8 cellular contexts compared by ENCODE assay signal in the genomic region with DNA sequence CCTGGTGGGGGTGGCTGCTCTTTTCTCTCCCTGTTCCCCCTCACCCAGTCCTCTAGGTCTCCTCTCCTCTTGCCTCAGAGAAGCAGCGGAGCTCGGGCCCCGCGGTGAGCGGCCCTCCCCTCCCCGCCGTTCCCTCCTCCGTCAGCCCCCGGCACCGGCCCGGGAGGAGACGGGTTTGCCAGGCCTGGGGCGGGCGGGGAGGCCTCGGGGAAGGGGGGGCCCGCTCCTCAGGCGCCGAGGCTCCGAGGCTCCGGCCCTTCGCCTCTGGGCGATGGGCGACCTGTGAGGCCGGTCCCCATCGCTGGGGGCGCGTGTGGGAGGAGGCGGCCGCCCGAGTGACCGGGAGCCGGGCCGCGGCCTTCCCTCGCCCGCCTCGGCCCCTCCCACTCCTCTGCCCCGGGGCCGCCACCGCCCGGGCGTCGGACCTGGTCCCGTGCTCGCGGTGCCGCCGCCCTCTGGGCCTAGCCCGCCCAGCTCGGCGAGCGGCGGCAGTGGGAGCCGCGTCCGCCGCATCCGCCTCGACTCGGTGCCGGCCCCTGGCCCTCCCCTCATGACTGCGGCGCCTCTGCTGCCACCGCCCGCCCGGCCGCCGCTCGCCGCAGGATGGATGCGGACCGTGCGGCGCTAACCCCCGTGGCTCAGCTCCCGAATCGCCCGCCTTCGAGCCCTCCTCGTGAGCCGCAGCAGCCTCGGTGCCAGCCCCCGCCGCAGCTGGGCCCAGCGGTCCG. TPM values are rescaled to one million over a fixed set of nuclear protein-coding genes. Genes with fewer than 3 reads are reported as not detected.
A peak's percentile ranks its signal among the peaks of the same experiment; 100 is the strongest.
DNase-seq lines count a peak whose midpoint lies in the region; ATAC-seq, FAIRE-seq and TF ChIP-seq lines count a peak whose summit lies in the region.

No MANE protein-coding gene starts in this region.

- H3K4me2 ChIP-seq in IMR-90 (ENCODE audit: low read depth, low read length) = peak overlapping the region; percentile 96

- H3K56ac ChIP-seq in IMR-90 (ENCODE audit: extremely low read depth, insufficient read depth, low read length) = peak overlapping the region; percentile 83; the same call in 1 of the 2 replicates

- H2AK5ac ChIP-seq in IMR-90 (ENCODE audit: low read depth, low read length) = no peak overlapping the region

- H3K27me3 ChIP-seq in IMR-90 (ENCODE audit: control insufficient read depth, insufficient read depth, low read length) (no peaks in the 10 kb centered on the region), mucosa of rectum (ENCODE audit: control insufficient read depth in 2 of 2, insufficient read depth in 2 of 2, low read length in 2 of 2) (no peaks in the 10 kb centered on the region), thymus (ENCODE audit: control insufficient read depth, insufficient read depth) (no peaks in the 10 kb centered on the region)

- H3K9me3 ChIP-seq in IMR-90 (ENCODE audit: control insufficient read depth, insufficient read depth, low read length) (no peaks in the 10 kb centered on the region), mucosa of rectum (ENCODE audit: control insufficient read depth in 2 of 2, low read length in 2 of 2) (no peaks in the 10 kb centered on the region), thymus (ENCODE audit: control insufficient read depth) (no peaks in the 10 kb centered on the region)

- H3K27ac ChIP-seq in IMR-90 (ENCODE audit: insufficient read depth, low read length) (peak overlapping the region; percentile 72), epithelial cell of prostate (peak overlapping the region; percentile 88), mucosa of rectum (ENCODE audit: low read depth in 2 of 2, low read length in 2 of 2) (peak overlapping the region; percentile 90 to 98), thymus (ENCODE audit: low read depth) (peak overlapping the region; percentile 93)

- peaks cover 43% of the 10 kb centered on the region for H4K20me1 ChIP-seq in IMR-90 (ENCODE audit: insufficient read depth, low read length)

- no peak overlapping the region for H2BK20ac ChIP-seq in IMR-90 (ENCODE audit: low read depth, low read length)

- H3K79me1 ChIP-seq in IMR-90 (ENCODE audit: low read depth in 1 of 2, low read length in 2 of 2) = peaks cover 0 to 19% of the 10 kb centered on the region in 2 experiments; a peak in 2 of 4 replicates

- H3K27ac Mint-ChIP-seq in activated CD4-positive, alpha-beta T cell treated with anti-CD3 and anti-CD28 coated beads, Interleukin-2, amount 10 ng/mL, durations not matched to agents 7 days and 5 days = peak overlapping the region; percentile 91

- peaks cover 34% of the 10 kb centered on the region for H3K36me3 Mint-ChIP-seq in activated CD4-positive, alpha-beta T cell treated with anti-CD3 and anti-CD28 coated beads, Interleukin-2, amount 10 ng/mL, durations not matched to agents 7 days and 5 days (ENCODE audit: low read depth)

- TF ChIP-seq CTCF in GM10266 (IDR thresholded peaks at IDR 0.05; ENCODE audit: control insufficient read depth, insufficient read depth, low read depth, missing control alignments) (no peak), IMR-90 (conservative IDR thresholded peaks at IDR 0.05; ENCODE audit: low read depth, low read length) (peak; percentile 18; the same call in 1 of the 2 replicates)

- H2BK5ac ChIP-seq in IMR-90 (ENCODE audit: low read depth, low read length, poor library complexity, severe bottlenecking) = peak overlapping the region; percentile 79

- CTCF ChIA-PET in IMR-90 (lab: Yijun Ruan, JAX) = interaction anchor here (1.2 to 3.4 kb wide), 2 partner anchors 139 to 182 kb away, joined by 3 to 19 read pairs; no protein-coding TSS in a partner anchor
- CTCF ChIA-PET in activated CD4-positive, alpha-beta T cell treated with anti-CD3 and anti-CD28 coated beads, Interleukin-2, amount 10 ng/mL, durations not matched to agents 7 days and 5 days (lab: Charles Lee) = interaction anchor here (0.6 to 6.1 kb wide), 15 partner anchors 12 to 465 kb away, joined by 3 to 91 read pairs (median 7); a partner anchor contains a TSS

- H3K4me3 Mint-ChIP-seq in activated CD4-positive, alpha-beta T cell treated with anti-CD3 and anti-CD28 coated beads, Interleukin-2, amount 10 ng/mL, durations not matched to agents 7 days and 5 days = peak overlapping the region; percentile 97

- H2AFZ ChIP-seq in IMR-90 (replicated peaks; ENCODE audit: low read length, poor library complexity) = peak overlapping the region; percentile 95

- no peak for TF ChIP-seq RAD21 in IMR-90 (IDR thresholded peaks at IDR 0.05; ENCODE audit: low read length)

- H3K36me3 ChIP-seq in IMR-90 (ENCODE audit: control insufficient read depth, insufficient read depth, low read length) = no peaks in the 10 kb centered on the region
- no peaks in the 10 kb centered on the region for H3K36me3 ChIP-seq in mucosa of rectum (ENCODE audit: control insufficient read depth in 2 of 2, insufficient read depth in 2 of 2, low read length in 2 of 2)
- H3K36me3 ChIP-seq in thymus (ENCODE audit: control insufficient read depth, insufficient read depth) = no peaks in the 10 kb centered on the region

- H2BK120ac ChIP-seq in IMR-90 (ENCODE audit: low read depth, low read length) = no peak overlapping the region

- peak overlapping the region in 1 of 2 experiments; percentile 81; a peak in 1 of 4 replicates for H4K8ac ChIP-seq in IMR-90 (ENCODE audit: low read depth in 2 of 2, low read length in 2 of 2)

- H2AK9ac ChIP-seq in IMR-90 (replicated peaks; ENCODE audit: low read depth, low read length, poor library complexity) = peak overlapping the region; percentile 89

- no peaks in the 10 kb centered on the region for H3K9me3 Mint-ChIP-seq in activated CD4-positive, alpha-beta T cell treated with anti-CD3 and anti-CD28 coated beads, Interleukin-2, amount 10 ng/mL, durations not matched to agents 7 days and 5 days

- DNase-seq in GM10266 (ENCODE audit: extremely low spot score) (peak; percentile 66), IMR-90 (peak; percentile 21), epithelial cell of prostate (ENCODE audit: low read depth, low spot score) (no peak), RCC 7860 (ENCODE audit: low spot score) (no peak)
- DNase-seq in activated CD4-positive, alpha-beta T cell treated with anti-CD3 and anti-CD28 coated beads, Interleukin-2, amount 10 ng/mL, durations not matched to agents 7 days and 5 days = peak; percentile 40

- H3K4me3 ChIP-seq in IMR-90 (ENCODE audit: insufficient read depth, low read depth, low read length) = peak overlapping the region; percentile 65
- peak overlapping the region; percentile 73 to 79 for H3K4me3 ChIP-seq in mucosa of rectum (ENCODE audit: low read length in 2 of 2)
- peak overlapping the region; percentile 92 for H3K4me3 ChIP-seq in thymus (ENCODE audit: low read length)

- H4K91ac ChIP-seq in IMR-90 (ENCODE audit: insufficient read depth, low read depth, low read length) = peak overlapping the region; percentile 57; the same call in 1 of the 2 replicates

- no peaks in the 10 kb centered on the region for H3K9me1 ChIP-seq in IMR-90 (ENCODE audit: insufficient read depth, low read length)

- 0% methylated on average over 32 of the region's 86 CpGs; no CpG with 5 or more reads in 1 of the 2 experiments for WGBS in IMR-90 (ENCODE audit: extremely low coverage in 2 of 2, insufficient read length in 1 of 2), 2 experiments
- WGBS in thymus = under 1% methylated on average over 86 of the region's 86 CpGs

- intact Hi-C loops in IMR-90 (cut with micrococcal nuclease) = loop anchor here (5.0 kb wide), 2 partner anchors 121 to 829 kb away; no protein-coding TSS in a partner anchor

- ATAC-seq in GM21529 (IDR thresholded peaks at IDR 0.05; ENCODE audit: unreplicated experiment) (peak; percentile 19), IMR-90 (ENCODE audit: low read depth) (peak; percentile 50)

- H3K18ac ChIP-seq in IMR-90 (ENCODE audit: low read depth, low read length) = no peak overlapping the region; the same call in 1 of the 2 replicates

- FAIRE-seq in RCC 7860 (lab: Jason Lieb, UNC) = no peak

- H3K27me3 Mint-ChIP-seq in activated CD4-positive, alpha-beta T cell treated with anti-CD3 and anti-CD28 coated beads, Interleukin-2, amount 10 ng/mL, durations not matched to agents 7 days and 5 days = no peaks in the 10 kb centered on the region

- H3K4me1 ChIP-seq in IMR-90 (ENCODE audit: control insufficient read depth, insufficient read depth, low read length) (no peaks in the 10 kb centered on the region; the same call in 1 of the 2 replicates), mucosa of rectum (ENCODE audit: control insufficient read depth in 2 of 2, insufficient read depth in 2 of 2, low read length in 2 of 2) (peaks cover 12 to 28% of the 10 kb centered on the region in 2 donors), thymus (ENCODE audit: control insufficient read depth, insufficient read depth, low read length) (peaks cover 6% of the 10 kb centered on the region)

- TF ChIP-seq POLR2A in IMR-90 (IDR thresholded peaks at IDR 0.05; ENCODE audit: low read depth, low read length) = no peak

- H3K4ac ChIP-seq in IMR-90 (ENCODE audit: low read depth, low read length) = peak overlapping the region; percentile 77

- H4K5ac ChIP-seq in IMR-90 (ENCODE audit: low read depth, low read length) = no peak overlapping the region

- peak overlapping the region; percentile 81 for H3K9ac ChIP-seq in IMR-90 (ENCODE audit: low read depth, low read length)
- H3K9ac ChIP-seq in mucosa of rectum (ENCODE audit: low read depth in 1 of 2, low read length in 2 of 2) = peak overlapping the region; percentile 80 to 93

- H3K23ac ChIP-seq in IMR-90 (ENCODE audit: low read depth, low read length) = peak overlapping the region; percentile 95

- peak overlapping the region; percentile 94 for H3K14ac ChIP-seq in IMR-90 (replicated peaks; ENCODE audit: low read depth, low read length)

- dilution Hi-C loops in IMR-90 (cut with HindIII; ENCODE audit: low sequenced_read_pairs, unreplicated experiment) = no loop called here

- POLR2A ChIA-PET in IMR-90 (lab: Charles Lee; ENCODE audit: unreplicated experiment) = no interaction called here
- POLR2A ChIA-PET in activated CD4-positive, alpha-beta T cell treated with anti-CD3 and anti-CD28 coated beads, Interleukin-2, amount 10 ng/mL, durations not matched to agents 7 days and 5 days (lab: Charles Lee) = interaction anchor here (1.1 kb wide), 1 partner anchor 24 kb away, joined by 4 read pairs; no protein-coding TSS in a partner anchor

- H2BK15ac ChIP-seq in IMR-90 (ENCODE audit: low read depth, low read length) = no peak overlapping the region

- BruUV-seq in IMR-90 (replicated peaks; lab: Mats Ljungman, UMichigan) = no TSS peak

- in situ Hi-C loops in IMR-90 (cut with MboI; ENCODE audit: low sequenced_read_pairs) = loop anchor here (5.0 kb wide), 1 partner anchor 176 kb away; no protein-coding TSS in a partner anchor

- peaks cover 28% of the 10 kb centered on the region for H3K4me1 Mint-ChIP-seq in activated CD4-positive, alpha-beta T cell treated with anti-CD3 and anti-CD28 coated beads, Interleukin-2, amount 10 ng/mL, durations not matched to agents 7 days and 5 days

RNA-seq across cellular contexts. Expression of a gene that starts 0.5 kb away (rescaled TPM):
- 38.3 and 42.8 TPM in 2 replicates for total RNA-seq in IMR-90 (2012; rRNA removed)
- polyA plus RNA-seq in IMR-90 (2012; rRNA removed) (28.3 and 36.9 TPM in 2 replicates), thymus (26.3 TPM)
- 12.2 and 22.4 TPM in 2 replicates for polyA plus RNA-seq in IMR-90 (2012; cell fraction: cytosol; rRNA removed)
- 45.1 and 55.1 TPM in 2 replicates for polyA plus RNA-seq in IMR-90 (2012; cell fraction: nucleus; rRNA removed; ENCODE audit: low replicate concordance)
- 100 to 1,000 TPM; 162 to 170 TPM for total RNA-seq in activated CD4-positive, alpha-beta T cell treated with anti-CD3 and anti-CD28 coated beads, Interleukin-2, amount 10 ng/mL, durations not matched to agents 7 days and 5 days

Comparison
In these comparisons a context has a peak if more than half of its experiments do, and no peak if none do; other contexts are left out.
1. DNase-seq: peak in GM10266 (single experiment), IMR-90 (single experiment) and activated CD4-positive, alpha-beta T cell treated with anti-CD3 and anti-CD28 coated beads, Interleukin-2, amount 10 ng/mL, durations not matched to agents 7 days and 5 days (single experiment); none in epithelial cell of prostate (single experiment) and RCC 7860 (single experiment).
2. Peak in every context shown above with its lines, with median percentiles within 50 percentile points of each other: H3K27ac ChIP-seq and H3K4me3 ChIP-seq.